1 cellular context compared by ENCODE assay signal in the genomic region with DNA sequence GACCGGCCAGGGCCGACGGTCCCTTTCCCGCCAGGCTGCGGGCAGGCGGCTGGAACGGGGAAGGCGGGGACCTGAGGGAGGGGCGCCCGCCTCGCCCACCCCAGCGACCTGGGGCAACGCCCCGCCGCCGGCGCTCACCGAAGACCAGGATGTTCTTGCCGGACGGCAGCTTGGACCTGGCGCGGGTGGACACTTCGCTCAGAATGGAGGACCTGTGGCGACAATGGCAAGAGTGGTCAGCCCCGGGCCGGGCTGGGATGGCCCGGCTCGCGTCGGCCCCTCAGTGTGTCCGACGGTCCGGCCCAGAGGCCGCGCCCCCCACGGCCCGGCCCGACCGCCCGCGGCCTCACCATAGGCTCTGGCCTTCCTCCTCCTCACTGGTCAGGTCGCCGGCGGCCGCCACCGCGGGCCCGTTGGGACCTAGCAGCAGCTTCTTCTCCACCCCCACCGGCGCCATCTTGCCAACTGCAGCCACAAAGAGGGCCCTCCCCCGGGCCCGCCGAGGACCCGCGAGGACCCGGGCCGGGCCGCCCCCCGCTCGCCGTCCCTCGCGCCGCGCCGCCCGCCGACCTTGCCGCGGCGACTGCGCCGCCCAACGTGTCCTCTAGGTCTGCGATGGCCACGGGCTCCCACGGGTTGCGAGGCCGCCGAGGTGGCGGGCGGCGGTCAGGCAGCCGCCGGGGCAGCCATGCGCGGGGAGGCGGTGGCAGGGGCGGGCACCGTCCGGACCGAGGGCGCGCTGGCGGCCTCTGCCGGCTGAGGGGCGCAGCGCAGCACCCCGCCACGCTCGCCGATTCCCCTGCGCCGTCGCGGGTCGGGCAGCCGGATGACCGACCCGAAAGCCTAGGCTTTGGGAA.
TF ChIP-seq lines count a peak whose summit lies in the region.

A gene (minus strand): TSS at position 475 of the 857 bp plus-strand sequence. CDS start 18 bp downstream, at position 457.

TF ChIP-seq in HepG2, 621 proteins besides CTCF, POLR2A, EP300 and RAD21 (continued from another document and continues in another):
- TF ChIP-seq, protein P1, sequence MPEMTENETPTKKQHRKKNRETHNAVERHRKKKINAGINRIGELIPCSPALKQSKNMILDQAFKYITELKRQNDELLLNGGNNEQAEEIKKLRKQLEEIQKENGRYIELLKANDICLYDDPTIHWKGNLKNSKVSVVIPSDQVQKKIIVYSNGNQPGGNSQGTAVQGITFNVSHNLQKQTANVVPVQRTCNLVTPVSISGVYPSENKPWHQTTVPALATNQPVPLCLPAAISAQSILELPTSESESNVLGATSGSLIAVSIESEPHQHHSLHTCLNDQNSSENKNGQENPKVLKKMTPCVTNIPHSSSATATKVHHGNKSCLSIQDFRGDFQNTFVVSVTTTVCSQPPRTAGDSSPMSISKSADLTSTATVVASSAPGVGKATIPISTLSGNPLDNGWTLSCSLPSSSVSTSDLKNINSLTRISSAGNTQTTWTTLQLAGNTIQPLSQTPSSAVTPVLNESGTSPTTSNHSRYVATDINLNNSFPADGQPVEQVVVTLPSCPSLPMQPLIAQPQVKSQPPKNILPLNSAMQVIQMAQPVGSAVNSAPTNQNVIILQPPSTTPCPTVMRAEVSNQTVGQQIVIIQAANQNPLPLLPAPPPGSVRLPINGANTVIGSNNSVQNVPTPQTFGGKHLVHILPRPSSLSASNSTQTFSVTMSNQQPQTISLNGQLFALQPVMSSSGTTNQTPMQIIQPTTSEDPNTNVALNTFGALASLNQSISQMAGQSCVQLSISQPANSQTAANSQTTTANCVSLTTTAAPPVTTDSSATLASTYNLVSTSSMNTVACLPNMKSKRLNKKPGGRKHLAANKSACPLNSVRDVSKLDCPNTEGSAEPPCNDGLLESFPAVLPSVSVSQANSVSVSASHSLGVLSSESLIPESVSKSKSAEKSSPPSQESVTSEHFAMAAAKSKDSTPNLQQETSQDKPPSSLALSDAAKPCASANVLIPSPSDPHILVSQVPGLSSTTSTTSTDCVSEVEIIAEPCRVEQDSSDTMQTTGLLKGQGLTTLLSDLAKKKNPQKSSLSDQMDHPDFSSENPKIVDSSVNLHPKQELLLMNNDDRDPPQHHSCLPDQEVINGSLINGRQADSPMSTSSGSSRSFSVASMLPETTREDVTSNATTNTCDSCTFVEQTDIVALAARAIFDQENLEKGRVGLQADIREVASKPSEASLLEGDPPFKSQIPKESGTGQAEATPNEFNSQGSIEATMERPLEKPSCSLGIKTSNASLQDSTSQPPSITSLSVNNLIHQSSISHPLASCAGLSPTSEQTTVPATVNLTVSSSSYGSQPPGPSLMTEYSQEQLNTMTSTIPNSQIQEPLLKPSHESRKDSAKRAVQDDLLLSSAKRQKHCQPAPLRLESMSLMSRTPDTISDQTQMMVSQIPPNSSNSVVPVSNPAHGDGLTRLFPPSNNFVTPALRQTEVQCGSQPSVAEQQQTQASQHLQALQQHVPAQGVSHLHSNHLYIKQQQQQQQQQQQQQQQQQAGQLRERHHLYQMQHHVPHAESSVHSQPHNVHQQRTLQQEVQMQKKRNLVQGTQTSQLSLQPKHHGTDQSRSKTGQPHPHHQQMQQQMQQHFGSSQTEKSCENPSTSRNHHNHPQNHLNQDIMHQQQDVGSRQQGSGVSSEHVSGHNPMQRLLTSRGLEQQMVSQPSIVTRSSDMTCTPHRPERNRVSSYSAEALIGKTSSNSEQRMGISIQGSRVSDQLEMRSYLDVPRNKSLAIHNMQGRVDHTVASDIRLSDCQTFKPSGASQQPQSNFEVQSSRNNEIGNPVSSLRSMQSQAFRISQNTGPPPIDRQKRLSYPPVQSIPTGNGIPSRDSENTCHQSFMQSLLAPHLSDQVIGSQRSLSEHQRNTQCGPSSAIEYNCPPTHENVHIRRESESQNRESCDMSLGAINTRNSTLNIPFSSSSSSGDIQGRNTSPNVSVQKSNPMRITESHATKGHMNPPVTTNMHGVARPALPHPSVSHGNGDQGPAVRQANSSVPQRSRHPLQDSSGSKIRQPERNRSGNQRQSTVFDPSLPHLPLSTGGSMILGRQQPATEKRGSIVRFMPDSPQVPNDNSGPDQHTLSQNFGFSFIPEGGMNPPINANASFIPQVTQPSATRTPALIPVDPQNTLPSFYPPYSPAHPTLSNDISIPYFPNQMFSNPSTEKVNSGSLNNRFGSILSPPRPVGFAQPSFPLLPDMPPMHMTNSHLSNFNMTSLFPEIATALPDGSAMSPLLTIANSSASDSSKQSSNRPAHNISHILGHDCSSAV (CRISPR knock-in tag; IDR thresholded peaks at IDR 0.05; ENCODE audit: borderline replicate concordance), result no peak
- TF ChIP-seq ZKSCAN5 (CRISPR knock-in tag; IDR thresholded peaks at IDR 0.05) (no peak), ERF (CRISPR knock-in tag; IDR thresholded peaks at IDR 0.05) (peak; percentile 54; the same call in 1 of the 2 replicates), CREB1 (IDR thresholded peaks at IDR 0.05) (no peak), CREB1 (CRISPR knock-in tag; IDR thresholded peaks at IDR 0.05) (no peak), GATAD2A (CRISPR knock-in tag; IDR thresholded peaks at IDR 0.05) (no peak), IKZF4 (CRISPR knock-in tag; IDR thresholded peaks at IDR 0.05; ENCODE audit: borderline replicate concordance, low read depth, not compliant biosample characterization) (no peak), ZNF224 (CRISPR knock-in tag; IDR thresholded peaks at IDR 0.05) (no peak), ZZZ3 (CRISPR knock-in tag; IDR thresholded peaks at IDR 0.05; ENCODE audit: borderline replicate concordance) (no peak), GLI4 (CRISPR knock-in tag; IDR thresholded peaks at IDR 0.05; ENCODE audit: borderline replicate concordance) (peak; percentile 55; the same call in 1 of the 2 replicates), SIX4 (CRISPR knock-in tag; IDR thresholded peaks at IDR 0.05) (no peak), ZNF234 (CRISPR knock-in tag; conservative IDR thresholded peaks at IDR 0.05) (no peak; the same call in 1 of the 2 replicates), POLR2AphosphoS5 (IDR thresholded peaks at IDR 0.05; ENCODE audit: low read depth, low read length) (peak; percentile 75), HOXA3 (CRISPR knock-in tag; IDR thresholded peaks at IDR 0.05) (peak; percentile 68; the same call in 1 of the 2 replicates), ZNF329 (CRISPR knock-in tag; IDR thresholded peaks at IDR 0.05; ENCODE audit: low read depth) (no peak; the same call in 1 of the 2 replicates), HOXD1 (CRISPR knock-in tag; IDR thresholded peaks at IDR 0.05) (peak; percentile 67; the same call in 1 of the 2 replicates), ZNF326 (CRISPR knock-in tag; IDR thresholded peaks at IDR 0.05; ENCODE audit: borderline replicate concordance) (no peak), ZNF3 (CRISPR knock-in tag; IDR thresholded peaks at IDR 0.05) (no peak), NR3C1 (CRISPR knock-in tag; IDR thresholded peaks at IDR 0.05) (no peak), ZNF260 (CRISPR knock-in tag; IDR thresholded peaks at IDR 0.05; ENCODE audit: borderline replicate concordance, low read depth) (no peak), CC2D1A (CRISPR knock-in tag; IDR thresholded peaks at IDR 0.05) (no peak)
- TF ChIP-seq, protein P2, sequence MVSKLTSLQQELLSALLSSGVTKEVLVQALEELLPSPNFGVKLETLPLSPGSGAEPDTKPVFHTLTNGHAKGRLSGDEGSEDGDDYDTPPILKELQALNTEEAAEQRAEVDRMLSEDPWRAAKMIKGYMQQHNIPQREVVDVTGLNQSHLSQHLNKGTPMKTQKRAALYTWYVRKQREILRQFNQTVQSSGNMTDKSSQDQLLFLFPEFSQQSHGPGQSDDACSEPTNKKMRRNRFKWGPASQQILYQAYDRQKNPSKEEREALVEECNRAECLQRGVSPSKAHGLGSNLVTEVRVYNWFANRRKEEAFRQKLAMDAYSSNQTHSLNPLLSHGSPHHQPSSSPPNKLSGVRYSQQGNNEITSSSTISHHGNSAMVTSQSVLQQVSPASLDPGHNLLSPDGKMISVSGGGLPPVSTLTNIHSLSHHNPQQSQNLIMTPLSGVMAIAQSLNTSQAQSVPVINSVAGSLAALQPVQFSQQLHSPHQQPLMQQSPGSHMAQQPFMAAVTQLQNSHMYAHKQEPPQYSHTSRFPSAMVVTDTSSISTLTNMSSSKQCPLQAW (CRISPR knock-in tag; IDR thresholded peaks at IDR 0.05), result peak; percentile 6; the same call in 1 of the 2 replicates
- TF ChIP-seq, protein P3, sequence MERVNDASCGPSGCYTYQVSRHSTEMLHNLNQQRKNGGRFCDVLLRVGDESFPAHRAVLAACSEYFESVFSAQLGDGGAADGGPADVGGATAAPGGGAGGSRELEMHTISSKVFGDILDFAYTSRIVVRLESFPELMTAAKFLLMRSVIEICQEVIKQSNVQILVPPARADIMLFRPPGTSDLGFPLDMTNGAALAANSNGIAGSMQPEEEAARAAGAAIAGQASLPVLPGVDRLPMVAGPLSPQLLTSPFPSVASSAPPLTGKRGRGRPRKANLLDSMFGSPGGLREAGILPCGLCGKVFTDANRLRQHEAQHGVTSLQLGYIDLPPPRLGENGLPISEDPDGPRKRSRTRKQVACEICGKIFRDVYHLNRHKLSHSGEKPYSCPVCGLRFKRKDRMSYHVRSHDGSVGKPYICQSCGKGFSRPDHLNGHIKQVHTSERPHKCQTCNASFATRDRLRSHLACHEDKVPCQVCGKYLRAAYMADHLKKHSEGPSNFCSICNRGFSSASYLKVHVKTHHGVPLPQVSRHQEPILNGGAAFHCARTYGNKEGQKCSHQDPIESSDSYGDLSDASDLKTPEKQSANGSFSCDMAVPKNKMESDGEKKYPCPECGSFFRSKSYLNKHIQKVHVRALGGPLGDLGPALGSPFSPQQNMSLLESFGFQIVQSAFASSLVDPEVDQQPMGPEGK (CRISPR knock-in tag; IDR thresholded peaks at IDR 0.05), result peak; percentile 70
- TF ChIP-seq, protein P4, sequence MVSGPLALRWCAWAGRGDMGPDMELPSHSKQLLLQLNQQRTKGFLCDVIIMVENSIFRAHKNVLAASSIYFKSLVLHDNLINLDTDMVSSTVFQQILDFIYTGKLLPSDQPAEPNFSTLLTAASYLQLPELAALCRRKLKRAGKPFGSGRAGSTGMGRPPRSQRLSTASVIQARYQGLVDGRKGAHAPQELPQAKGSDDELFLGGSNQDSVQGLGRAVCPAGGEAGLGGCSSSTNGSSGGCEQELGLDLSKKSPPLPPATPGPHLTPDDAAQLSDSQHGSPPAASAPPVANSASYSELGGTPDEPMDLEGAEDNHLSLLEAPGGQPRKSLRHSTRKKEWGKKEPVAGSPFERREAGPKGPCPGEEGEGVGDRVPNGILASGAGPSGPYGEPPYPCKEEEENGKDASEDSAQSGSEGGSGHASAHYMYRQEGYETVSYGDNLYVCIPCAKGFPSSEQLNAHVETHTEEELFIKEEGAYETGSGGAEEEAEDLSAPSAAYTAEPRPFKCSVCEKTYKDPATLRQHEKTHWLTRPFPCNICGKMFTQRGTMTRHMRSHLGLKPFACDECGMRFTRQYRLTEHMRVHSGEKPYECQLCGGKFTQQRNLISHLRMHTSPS (CRISPR knock-in tag; IDR thresholded peaks at IDR 0.05; ENCODE audit: low read depth), result peak; percentile 17; the same call in 1 of the 2 replicates
- TF ChIP-seq, protein P5, sequence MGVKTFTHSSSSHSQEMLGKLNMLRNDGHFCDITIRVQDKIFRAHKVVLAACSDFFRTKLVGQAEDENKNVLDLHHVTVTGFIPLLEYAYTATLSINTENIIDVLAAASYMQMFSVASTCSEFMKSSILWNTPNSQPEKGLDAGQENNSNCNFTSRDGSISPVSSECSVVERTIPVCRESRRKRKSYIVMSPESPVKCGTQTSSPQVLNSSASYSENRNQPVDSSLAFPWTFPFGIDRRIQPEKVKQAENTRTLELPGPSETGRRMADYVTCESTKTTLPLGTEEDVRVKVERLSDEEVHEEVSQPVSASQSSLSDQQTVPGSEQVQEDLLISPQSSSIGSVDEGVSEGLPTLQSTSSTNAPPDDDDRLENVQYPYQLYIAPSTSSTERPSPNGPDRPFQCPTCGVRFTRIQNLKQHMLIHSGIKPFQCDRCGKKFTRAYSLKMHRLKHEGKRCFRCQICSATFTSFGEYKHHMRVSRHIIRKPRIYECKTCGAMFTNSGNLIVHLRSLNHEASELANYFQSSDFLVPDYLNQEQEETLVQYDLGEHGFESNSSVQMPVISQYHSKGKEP (CRISPR knock-in tag; IDR thresholded peaks at IDR 0.05), result 0 out of 2 replicates have a peak, but pooled peaks have one; percentile 74
- TF ChIP-seq, protein P6, sequence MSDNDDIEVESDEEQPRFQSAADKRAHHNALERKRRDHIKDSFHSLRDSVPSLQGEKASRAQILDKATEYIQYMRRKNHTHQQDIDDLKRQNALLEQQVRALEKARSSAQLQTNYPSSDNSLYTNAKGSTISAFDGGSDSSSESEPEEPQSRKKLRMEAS (IDR thresholded peaks at IDR 0.05), result peak; percentile 77; the same call in 1 of the 2 replicates
- TF ChIP-seq, protein P7, sequence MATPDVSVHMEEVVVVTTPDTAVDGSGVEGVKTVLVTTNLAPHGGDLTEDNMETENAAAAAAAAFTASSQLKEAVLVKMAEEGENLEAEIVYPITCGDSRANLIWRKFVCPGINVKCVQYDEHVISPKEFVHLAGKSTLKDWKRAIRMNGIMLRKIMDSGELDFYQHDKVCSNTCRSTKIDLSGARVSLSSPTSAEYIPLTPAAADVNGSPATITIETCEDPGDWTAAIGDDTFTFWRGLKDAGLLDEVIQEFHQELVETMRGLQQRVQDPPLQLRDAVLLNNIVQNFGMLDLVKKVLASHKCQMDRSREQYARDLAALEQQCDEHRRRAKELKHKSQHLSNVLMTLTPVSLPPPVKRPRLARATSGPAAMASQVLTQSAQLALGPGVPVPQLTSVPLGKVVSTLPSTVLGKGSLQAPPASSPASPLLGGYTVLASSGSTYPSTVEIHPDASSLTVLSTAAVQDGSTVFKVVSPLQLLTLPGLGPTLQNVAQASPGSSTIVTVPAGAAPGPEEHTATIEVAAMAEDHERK (CRISPR knock-in tag; IDR thresholded peaks at IDR 0.05; ENCODE audit: low read depth), result no peak
- TF ChIP-seq, protein P8, sequence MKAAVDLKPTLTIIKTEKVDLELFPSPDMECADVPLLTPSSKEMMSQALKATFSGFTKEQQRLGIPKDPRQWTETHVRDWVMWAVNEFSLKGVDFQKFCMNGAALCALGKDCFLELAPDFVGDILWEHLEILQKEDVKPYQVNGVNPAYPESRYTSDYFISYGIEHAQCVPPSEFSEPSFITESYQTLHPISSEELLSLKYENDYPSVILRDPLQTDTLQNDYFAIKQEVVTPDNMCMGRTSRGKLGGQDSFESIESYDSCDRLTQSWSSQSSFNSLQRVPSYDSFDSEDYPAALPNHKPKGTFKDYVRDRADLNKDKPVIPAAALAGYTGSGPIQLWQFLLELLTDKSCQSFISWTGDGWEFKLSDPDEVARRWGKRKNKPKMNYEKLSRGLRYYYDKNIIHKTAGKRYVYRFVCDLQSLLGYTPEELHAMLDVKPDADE (CRISPR knock-in tag; IDR thresholded peaks at IDR 0.05), result no peak
- TF ChIP-seq, protein P9, sequence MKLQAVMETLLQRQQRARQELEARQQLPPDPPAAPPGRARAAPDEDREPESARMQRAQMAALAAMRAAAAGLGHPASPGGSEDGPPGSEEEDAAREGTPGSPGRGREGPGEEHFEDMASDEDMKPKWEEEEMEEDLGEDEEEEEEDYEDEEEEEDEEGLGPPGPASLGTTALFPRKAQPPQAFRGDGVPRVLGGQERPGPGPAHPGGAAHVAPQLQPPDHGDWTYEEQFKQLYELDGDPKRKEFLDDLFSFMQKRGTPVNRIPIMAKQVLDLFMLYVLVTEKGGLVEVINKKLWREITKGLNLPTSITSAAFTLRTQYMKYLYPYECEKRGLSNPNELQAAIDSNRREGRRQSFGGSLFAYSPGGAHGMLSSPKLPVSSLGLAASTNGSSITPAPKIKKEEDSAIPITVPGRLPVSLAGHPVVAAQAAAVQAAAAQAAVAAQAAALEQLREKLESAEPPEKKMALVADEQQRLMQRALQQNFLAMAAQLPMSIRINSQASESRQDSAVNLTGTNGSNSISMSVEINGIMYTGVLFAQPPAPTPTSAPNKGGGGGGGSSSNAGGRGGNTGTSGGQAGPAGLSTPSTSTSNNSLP (IDR thresholded peaks at IDR 0.05; ENCODE audit: low read depth, low read length), result 0 out of 2 replicates have a peak, but pooled peaks have one; percentile 15
